Comparison of ENCODE assay signal across 8 cellular contexts in genomic region chr17:59001158-59001814, GRCh38.
DNase-seq lines count a peak whose midpoint lies in the region; ATAC-seq and TF ChIP-seq lines count a peak whose summit lies in the region.

No MANE protein-coding gene starts in this region.

- peak overlapping the region; percentile 8 for H2AFZ ChIP-seq in SU-DHL-6 (ENCODE audit: low read depth, low read length, severe bottlenecking)

- peak overlapping the region; percentile 87 for H3K27ac ChIP-seq in SU-DHL-6 (ENCODE audit: low read depth, low read length)

- H3K4me3 ChIP-seq in SU-DHL-6 (ENCODE audit: insufficient read depth, low read length, poor library complexity, severe bottlenecking), result peak overlapping the region; percentile 49
- no peak overlapping the region for H3K4me3 ChIP-seq in MG63

- peak overlapping the region; percentile 91 for H3K27ac Mint-ChIP-seq in activated naive CD8-positive, alpha-beta T cell treated with anti-CD3 and anti-CD28 coated beads, Interleukin-2, amount 10 ng/mL, durations not matched to agents 7 days and 5 days
- H3K27ac Mint-ChIP-seq in glutamatergic neuron (ENCODE audit: unreplicated experiment), result no peak overlapping the region

- H3K9me3 Mint-ChIP-seq in activated naive CD8-positive, alpha-beta T cell treated with anti-CD3 and anti-CD28 coated beads, Interleukin-2, amount 10 ng/mL, durations not matched to agents 7 days and 5 days, result no peaks in the 10 kb centered on the region
- no peaks in the 10 kb centered on the region for H3K9me3 Mint-ChIP-seq in glutamatergic neuron (ENCODE audit: unreplicated experiment)

- H3K9me2 ChIP-seq in SU-DHL-6 (replicated peaks; ENCODE audit: insufficient read depth, low read length), result no peaks in the 10 kb centered on the region

- H3K36me3 Mint-ChIP-seq in activated naive CD8-positive, alpha-beta T cell treated with anti-CD3 and anti-CD28 coated beads, Interleukin-2, amount 10 ng/mL, durations not matched to agents 7 days and 5 days, result peaks cover 12% of the 10 kb centered on the region
- H3K36me3 Mint-ChIP-seq in glutamatergic neuron (ENCODE audit: unreplicated experiment), result no peaks in the 10 kb centered on the region

- H4K20me1 ChIP-seq in SU-DHL-6 (ENCODE audit: low read depth, low read length), result no peaks in the 10 kb centered on the region

- H3K4me1 Mint-ChIP-seq in activated naive CD8-positive, alpha-beta T cell treated with anti-CD3 and anti-CD28 coated beads, Interleukin-2, amount 10 ng/mL, durations not matched to agents 7 days and 5 days, result peaks cover 18% of the 10 kb centered on the region
- no peaks in the 10 kb centered on the region for H3K4me1 Mint-ChIP-seq in glutamatergic neuron (ENCODE audit: low read depth, unreplicated experiment)

- ATAC-seq in GM18861 (IDR thresholded peaks at IDR 0.05; ENCODE audit: unreplicated experiment) (peak; percentile 66), HG02970 (IDR thresholded peaks at IDR 0.05; ENCODE audit: low FRiP score, unreplicated experiment) (peak; percentile 80)
- ATAC-seq in activated naive CD8-positive, alpha-beta T cell treated with anti-CD3 and anti-CD28 coated beads, Interleukin-2, amount 10 ng/mL, durations not matched to agents 7 days and 5 days (ENCODE audit: low read depth), result peak; percentile 99

- peak overlapping the region; percentile 81 for H3K4me3 Mint-ChIP-seq in activated naive CD8-positive, alpha-beta T cell treated with anti-CD3 and anti-CD28 coated beads, Interleukin-2, amount 10 ng/mL, durations not matched to agents 7 days and 5 days
- no peak overlapping the region for H3K4me3 Mint-ChIP-seq in glutamatergic neuron (ENCODE audit: unreplicated experiment)

- no peak for TF ChIP-seq CTCF in SU-DHL-6 (IDR thresholded peaks at IDR 0.05; ENCODE audit: insufficient read depth, low read length, poor library complexity, severe bottlenecking)
- TF ChIP-seq CTCF in glutamatergic neuron (IDR thresholded peaks at IDR 0.05; ENCODE audit: partially characterized antibody, unreplicated experiment), result no peak

- H3K27me3 ChIP-seq in SU-DHL-6 (ENCODE audit: low read length) (no peaks in the 10 kb centered on the region), MG63 (no peaks in the 10 kb centered on the region)

- H3F3A ChIP-seq in SU-DHL-6 (ENCODE audit: insufficient read depth), result peaks cover 44% of the 10 kb centered on the region

- POLR2A ChIA-PET in activated naive CD8-positive, alpha-beta T cell treated with anti-CD3 and anti-CD28 coated beads, Interleukin-2, amount 10 ng/mL, durations not matched to agents 7 days and 5 days (lab: Charles Lee), result no interaction called here

- H3K4me2 ChIP-seq in SU-DHL-6 (ENCODE audit: low read depth, low read length, poor library complexity, severe bottlenecking), result peak overlapping the region; percentile 97

- DNase-seq in activated naive CD8-positive, alpha-beta T cell treated with anti-CD3 and anti-CD28 coated beads, Interleukin-2, amount 10 ng/mL, durations not matched to agents 7 days and 5 days, result peak; percentile 50
- DNase-seq in kidney glomerular epithelial cell (lab: John Stamatoyannopoulos, UW) (peak; percentile 91), MG63 (no peak), glutamatergic neuron (no peak)
- DNase-seq in stimulated activated CD4-positive, alpha-beta T cell treated with anti-CD3 and anti-CD28 coated beads, TNF-alpha, amount 100 ng/mL, for 1 hour (ENCODE audit: low read depth in 3 of 3, low spot score in 1 of 3), result peak; percentile 27 to 41 (median 29)

- no peaks in the 10 kb centered on the region for H3K27me3 Mint-ChIP-seq in activated naive CD8-positive, alpha-beta T cell treated with anti-CD3 and anti-CD28 coated beads, Interleukin-2, amount 10 ng/mL, durations not matched to agents 7 days and 5 days
- H3K27me3 Mint-ChIP-seq in glutamatergic neuron (ENCODE audit: unreplicated experiment), result no peaks in the 10 kb centered on the region

- H3K79me2 ChIP-seq in SU-DHL-6 (ENCODE audit: insufficient read depth, low read length), result no peaks in the 10 kb centered on the region

- H3K9me3 ChIP-seq in SU-DHL-6 (ENCODE audit: insufficient read depth, low read length) (no peaks in the 10 kb centered on the region), MG63 (no peaks in the 10 kb centered on the region)

- H3K9ac ChIP-seq in SU-DHL-6 (ENCODE audit: low read length), result peak overlapping the region; percentile 59

- peaks cover 17% of the 10 kb centered on the region; the same call in 1 of the 2 replicates for H3K36me3 ChIP-seq in SU-DHL-6 (ENCODE audit: low read length)
- H3K36me3 ChIP-seq in MG63, result peaks cover 41% of the 10 kb centered on the region

Comparison
In these comparisons a context has a peak if more than half of its experiments do, and no peak if none do; other contexts are left out.
1. DNase-seq: peak in activated naive CD8-positive, alpha-beta T cell treated with anti-CD3 and anti-CD28 coated beads, Interleukin-2, amount 10 ng/mL, durations not matched to agents 7 days and 5 days (single experiment), kidney glomerular epithelial cell (single experiment) and stimulated activated CD4-positive, alpha-beta T cell treated with anti-CD3 and anti-CD28 coated beads, TNF-alpha, amount 100 ng/mL, for 1 hour (3 of 3); none in MG63 (single experiment) and glutamatergic neuron (single experiment).
2. Peak in every context shown above with its lines, with median percentiles within 50 percentile points of each other: ATAC-seq.